In the genomic region with DNA sequence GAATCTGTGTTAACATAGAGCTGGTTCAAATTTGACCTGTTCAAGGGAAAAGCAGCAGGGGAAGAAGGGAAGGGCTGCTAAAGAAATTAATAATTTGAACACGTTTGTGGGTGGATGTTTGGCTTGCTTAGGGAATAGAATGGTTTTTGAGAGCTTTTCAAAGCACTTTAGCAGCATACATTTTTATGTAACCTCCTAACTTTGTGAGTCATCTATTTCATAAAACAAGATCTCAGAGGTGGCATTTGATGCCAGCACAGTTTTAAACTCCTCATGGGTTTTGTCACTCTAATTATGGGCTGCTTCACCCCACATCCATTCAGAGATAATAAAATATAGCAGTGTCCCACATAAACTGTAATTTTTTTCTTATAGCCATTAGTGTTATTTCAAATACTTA, we compare ENCODE assay signal across 21 cellular contexts.
"Had no signal": no experiment of that assay in that cellular context is flagged by ENCODE, and none has a peak within 500 bp of the region (broad histone marks: within the 10 kb centered on the region; RNA-seq: fewer than 3 reads in every experiment).

No MANE protein-coding gene starts in this region.

- H3K9me3 Mint-ChIP-seq: activated CD4-positive, alpha-beta T cell treated with anti-CD3 and anti-CD28 coated beads, Interleukin-2, amount 10 ng/mL, durations not matched to agents 7 days and 5 days; activated naive CD8-positive, alpha-beta T cell treated with anti-CD3 and anti-CD28 coated beads, Interleukin-2, amount 10 ng/mL, durations not matched to agents 7 days and 5 days; activated T-cell treated with anti-CD3 and anti-CD28 coated beads, Interleukin-2, amount 50 U/mL, for 24 hours; activated T-helper 2 cell treated with anti-CD3 and anti-CD28 coated beads, Interferon-gamma antibody, Interleukin-2, Interleukin-4, amounts not matched to agents 10 μg/mL and 5 μg/mL and 100 μg/mL, durations not matched to agents 14 hours and 24 hours and 36 hours; neural crest cell; T-helper 1 cell treated with Interleukin-12 subunit alpha and Interleukin-12 subunit beta and Interleukin-4 antibody, amounts not matched to agents 30 μg/mL and 1 μg/mL, for 36 hours had no signal

- H3K27ac ChIP-seq: brain microvascular endothelial cell, colonic mucosa, thoracic aorta, upper lobe of right lung had no signal

- H3K4me1 ChIP-seq: colonic mucosa, upper lobe of right lung had no signal

- H3K4me1 Mint-ChIP-seq: activated CD4-positive, alpha-beta T cell treated with anti-CD3 and anti-CD28 coated beads, Interleukin-2, amount 10 ng/mL, durations not matched to agents 7 days and 5 days; activated naive CD8-positive, alpha-beta T cell treated with anti-CD3 and anti-CD28 coated beads, Interleukin-2, amount 10 ng/mL, durations not matched to agents 7 days and 5 days; immature natural killer cell; naive B cell; neural crest cell; stimulated activated effector memory CD8-positive, alpha-beta T cell treated with anti-CD3 and anti-CD28 coated beads, Interleukin-12 subunit alpha, Interleukin-12 subunit beta, amount 100 ng/mL, for 72 hours had no signal

- H3K27me3 Mint-ChIP-seq: activated CD4-positive, alpha-beta T cell treated with anti-CD3 and anti-CD28 coated beads, Interleukin-2, amount 10 ng/mL, durations not matched to agents 7 days and 5 days; activated naive CD8-positive, alpha-beta T cell treated with anti-CD3 and anti-CD28 coated beads, Interleukin-2, amount 10 ng/mL, durations not matched to agents 7 days and 5 days; activated T-cell treated with anti-CD3 and anti-CD28 coated beads, Interleukin-2, amount 50 U/mL, for 24 hours; naive B cell had no signal

- H3K36me3 Mint-ChIP-seq: activated naive CD8-positive, alpha-beta T cell treated with anti-CD3 and anti-CD28 coated beads, Interleukin-2, amount 10 ng/mL, durations not matched to agents 7 days and 5 days; immature natural killer cell; naive B cell; stimulated activated effector memory CD8-positive, alpha-beta T cell treated with anti-CD3 and anti-CD28 coated beads, Interleukin-12 subunit alpha, Interleukin-12 subunit beta, amount 100 ng/mL, for 72 hours had no signal

- H3K9me3 ChIP-seq: colonic mucosa, mucosa of descending colon, thoracic aorta, upper lobe of right lung had no signal

- H3K4me3 ChIP-seq: colonic mucosa, mucosa of descending colon, thoracic aorta, upper lobe of right lung had no signal

- DNase-seq: activated CD4-positive, alpha-beta T cell treated with anti-CD3 and anti-CD28 coated beads, Interleukin-2, amount 10 ng/mL, durations not matched to agents 7 days and 5 days; activated CD8-positive, alpha-beta T cell treated with anti-CD3 and anti-CD28 coated beads, Interleukin-2, amount 10 ng/mL, durations not matched to agents 7 days and 5 days; activated naive CD4-positive, alpha-beta T cell treated with Interleukin-2 at 50 U/mL for 16 hours; activated naive CD8-positive, alpha-beta T cell treated with anti-CD3 and anti-CD28 coated beads, Interleukin-2, amount 10 ng/mL, durations not matched to agents 7 days and 5 days; activated T-cell treated with anti-CD3 and anti-CD28 coated beads, Interleukin-2, amount 50 U/mL, for 24 hours; brain microvascular endothelial cell; central memory CD4-positive, alpha-beta T cell; colonic mucosa; immature natural killer cell; mesenchymal stem cell; mucosa of descending colon; naive B cell; stimulated activated CD4-positive, alpha-beta T cell treated with anti-CD3 and anti-CD28 coated beads, Interleukin-4, amount 100 ng/mL, for 24 hours; upper lobe of right lung had no signal

- H3K27me3 ChIP-seq: brain microvascular endothelial cell, colonic mucosa, upper lobe of right lung had no signal

- H3K27ac Mint-ChIP-seq: activated CD4-positive, alpha-beta T cell treated with anti-CD3 and anti-CD28 coated beads, Interleukin-2, amount 10 ng/mL, durations not matched to agents 7 days and 5 days; activated CD8-positive, alpha-beta T cell treated with anti-CD3 and anti-CD28 coated beads, Interleukin-2, amount 10 ng/mL, durations not matched to agents 7 days and 5 days; activated naive CD8-positive, alpha-beta T cell treated with anti-CD3 and anti-CD28 coated beads, Interleukin-2, amount 10 ng/mL, durations not matched to agents 7 days and 5 days; activated T-cell treated with anti-CD3 and anti-CD28 coated beads, Interleukin-2, amount 50 U/mL, for 24 hours; activated T-helper 2 cell treated with anti-CD3 and anti-CD28 coated beads, Interferon-gamma antibody, Interleukin-2, Interleukin-4, amounts not matched to agents 10 μg/mL and 5 μg/mL and 100 μg/mL, durations not matched to agents 14 hours and 24 hours and 36 hours; immature natural killer cell; naive B cell; stimulated activated effector memory CD8-positive, alpha-beta T cell treated with anti-CD3 and anti-CD28 coated beads, Interleukin-12 subunit alpha, Interleukin-12 subunit beta, amount 100 ng/mL, for 72 hours; T-helper 1 cell treated with Interleukin-12 subunit alpha and Interleukin-12 subunit beta and Interleukin-4 antibody, amounts not matched to agents 30 μg/mL and 1 μg/mL, for 36 hours had no signal

- H3K4me3 Mint-ChIP-seq: activated CD4-positive, alpha-beta T cell treated with anti-CD3 and anti-CD28 coated beads, Interleukin-2, amount 10 ng/mL, durations not matched to agents 7 days and 5 days; activated CD8-positive, alpha-beta T cell treated with anti-CD3 and anti-CD28 coated beads, Interleukin-2, amount 10 ng/mL, durations not matched to agents 7 days and 5 days; activated naive CD8-positive, alpha-beta T cell treated with anti-CD3 and anti-CD28 coated beads, Interleukin-2, amount 10 ng/mL, durations not matched to agents 7 days and 5 days; activated T-cell treated with anti-CD3 and anti-CD28 coated beads, Interleukin-2, amount 50 U/mL, for 24 hours; immature natural killer cell; naive B cell; neural crest cell; stimulated activated effector memory CD8-positive, alpha-beta T cell treated with anti-CD3 and anti-CD28 coated beads, Interleukin-12 subunit alpha, Interleukin-12 subunit beta, amount 100 ng/mL, for 72 hours; T-helper 1 cell treated with Interleukin-12 subunit alpha and Interleukin-12 subunit beta and Interleukin-4 antibody, amounts not matched to agents 30 μg/mL and 1 μg/mL, for 36 hours had no signal

- ATAC-seq: activated CD4-positive, CD25-positive, alpha-beta regulatory T cell treated with anti-CD3 and anti-CD28 coated beads, Interleukin-2, amount 50 U/mL, for 24 hours; activated CD8-positive, alpha-beta T cell treated with anti-CD3 and anti-CD28 coated beads, Interleukin-2, amount 10 ng/mL, durations not matched to agents 7 days and 5 days; mucosa of descending colon; sciatic nerve; stimulated activated effector memory CD8-positive, alpha-beta T cell treated with anti-CD3 and anti-CD28 coated beads, Interleukin-12 subunit alpha, Interleukin-12 subunit beta, amount 100 ng/mL, for 72 hours; upper lobe of right lung had no signal

- H3K36me3 ChIP-seq: brain microvascular endothelial cell, colonic mucosa, thoracic aorta, upper lobe of right lung had no signal
